8 cellular contexts compared by ENCODE assay signal in genomic region chr17:42421479-42422332, GRCh38. TPM values are rescaled to one million over a fixed set of nuclear protein-coding genes. Genes with fewer than 3 reads are reported as not detected.
DNase-seq lines count a peak whose midpoint lies in the region; ATAC-seq, FAIRE-seq and TF ChIP-seq lines count a peak whose summit lies in the region.

No MANE protein-coding gene starts in this region.

- ATAC-seq in GM21737 (IDR thresholded peaks at IDR 0.05; ENCODE audit: unreplicated experiment) (no peak), HG03521 (IDR thresholded peaks at IDR 0.05; ENCODE audit: unreplicated experiment) (no peak)

- H3K4me3 Mint-ChIP-seq in CD8-positive, alpha-beta memory T cell: peak overlapping the region in 6 of 7 donors; percentile 59 to 82 (median 68)

- no peaks in the 10 kb centered on the region for H3K36me3 ChIP-seq in CD8-positive, alpha-beta memory T cell (ENCODE audit: insufficient read depth, low read length)
- peaks cover 0 to 34% of the 10 kb centered on the region in 2 experiments for H3K36me3 ChIP-seq in SK-N-SH (replicated peaks in 1 of 2; ENCODE audit: control insufficient read depth in 1 of 2, insufficient read depth in 2 of 2, low read length in 1 of 2)
- H3K36me3 ChIP-seq in endothelial cell of umbilical vein (ENCODE audit: control insufficient read depth in 2 of 2, extremely low read depth in 1 of 2, insufficient read depth in 2 of 2, low read length in 2 of 2): no peaks in the 10 kb centered on the region
- no peaks in the 10 kb centered on the region for H3K36me3 ChIP-seq in mucosa of rectum (ENCODE audit: control insufficient read depth in 2 of 2, insufficient read depth in 2 of 2, low read length in 2 of 2)

- peaks cover 39% of the 10 kb centered on the region for H3F3A ChIP-seq in SK-N-SH (replicated peaks; ENCODE audit: insufficient read depth)

- 12% methylated on average over 17 of the region's 61 CpGs for WGBS in SK-N-SH (ENCODE audit: low lambda C conversion rate)

- H3K9me3 ChIP-seq in CD8-positive, alpha-beta memory T cell (ENCODE audit: low read length): no peaks in the 10 kb centered on the region
- H3K9me3 ChIP-seq in SK-N-SH: no peaks in the 10 kb centered on the region
- no peaks in the 10 kb centered on the region for H3K9me3 ChIP-seq in endothelial cell of umbilical vein (replicated peaks; ENCODE audit: control insufficient read depth, insufficient read depth, low read length)
- no peaks in the 10 kb centered on the region for H3K9me3 ChIP-seq in mucosa of rectum (ENCODE audit: control insufficient read depth in 2 of 2, low read length in 2 of 2)

- peaks cover 54% of the 10 kb centered on the region for H4K20me1 ChIP-seq in SK-N-SH (ENCODE audit: insufficient read depth)
- H4K20me1 ChIP-seq in endothelial cell of umbilical vein (replicated peaks; ENCODE audit: control insufficient read depth, extremely low read depth, insufficient read depth, low read length): no peaks in the 10 kb centered on the region

- peaks cover 8% of the 10 kb centered on the region for H3K4me1 ChIP-seq in CD8-positive, alpha-beta memory T cell (ENCODE audit: insufficient read depth, low read length)
- H3K4me1 ChIP-seq in SK-N-SH (ENCODE audit: control insufficient read depth in 1 of 2, insufficient read depth in 2 of 2, low read depth in 1 of 2, low read length in 1 of 2) (peaks cover 4 to 10% of the 10 kb centered on the region in 2 experiments; a peak in 3 of 4 replicates), endothelial cell of umbilical vein (ENCODE audit: control insufficient read depth, extremely low read depth, insufficient read depth, low read length) (peaks cover 38% of the 10 kb centered on the region), mucosa of rectum (ENCODE audit: control insufficient read depth in 2 of 2, insufficient read depth in 2 of 2, low read length in 2 of 2) (peaks cover 8 to 11% of the 10 kb centered on the region in 2 donors)

- H3K36me3 Mint-ChIP-seq in CD8-positive, alpha-beta memory T cell: no peaks in the 10 kb centered on the region

- H3K4me3 ChIP-seq in CD8-positive, alpha-beta memory T cell (ENCODE audit: low read length): no peak overlapping the region
- H3K4me3 ChIP-seq in SK-N-SH (ENCODE audit: low read depth in 2 of 2, low read length in 1 of 2): peak overlapping the region; percentile 66 to 100
- H3K4me3 ChIP-seq in endothelial cell of umbilical vein (replicated peaks in 1 of 3; ENCODE audit: insufficient read depth in 1 of 3, low read depth in 1 of 3, low read length in 3 of 3): peak overlapping the region; percentile 67 to 84 (median 79)
- peak overlapping the region; percentile 72 to 80 for H3K4me3 ChIP-seq in mucosa of rectum (ENCODE audit: low read length in 2 of 2)

- no peak overlapping the region for H3K27ac Mint-ChIP-seq in CD8-positive, alpha-beta memory T cell

- H3K27me3 Mint-ChIP-seq in CD8-positive, alpha-beta memory T cell: peaks cover 23 to 30% of the 10 kb centered on the region in 2 donors

- dilution Hi-C loops in endothelial cell of umbilical vein (cut with MboI; ENCODE audit: extremely low pct_ligation_motif_present, low sequenced_read_pairs): no loop called here

- TF ChIP-seq EP300 in SK-N-SH (IDR thresholded peaks at IDR 0.05; ENCODE audit: borderline replicate concordance in 1 of 2, low read depth in 1 of 2, low read length in 1 of 2): peak in 1 of 2 experiments; percentile 4; a peak in 1 of 4 replicates

- H3K79me2 ChIP-seq in SK-N-SH (ENCODE audit: insufficient read depth) (peaks cover 74% of the 10 kb centered on the region), endothelial cell of umbilical vein (ENCODE audit: control insufficient read depth, insufficient read depth, low read length) (peaks cover 64% of the 10 kb centered on the region)

- no peaks in the 10 kb centered on the region for H3K9me2 ChIP-seq in SK-N-SH

- H3K4me1 Mint-ChIP-seq in CD8-positive, alpha-beta memory T cell: peaks cover 5 to 20% (median 9%) of the 10 kb centered on the region in 3 donors

- peaks cover 13% of the 10 kb centered on the region for H3K27me3 ChIP-seq in CD8-positive, alpha-beta memory T cell (ENCODE audit: insufficient read depth, low read length, poor library complexity, severe bottlenecking)
- H3K27me3 ChIP-seq in SK-N-SH (ENCODE audit: insufficient read depth) (no peaks in the 10 kb centered on the region), endothelial cell of umbilical vein (ENCODE audit: control insufficient read depth in 2 of 2, insufficient read depth in 2 of 2, low read length in 2 of 2) (no peaks in the 10 kb centered on the region), mucosa of rectum (ENCODE audit: control insufficient read depth in 2 of 2, insufficient read depth in 2 of 2, low read length in 2 of 2) (peaks cover 3 to 9% of the 10 kb centered on the region in 2 donors)

- no peak for DNase-seq in CD8-positive, alpha-beta memory T cell
- DNase-seq in SK-N-SH: peak; percentile 61
- peak; percentile 48 for DNase-seq in endothelial cell of umbilical vein (ENCODE audit: low read depth, low spot score)
- DNase-seq in urothelium cell line (ENCODE audit: low spot score): peak; percentile 76
- DNase-seq in NCI-H2227 (lab: John Stamatoyannopoulos, UW; ENCODE audit: unreplicated experiment): no peak

- TSS peak; percentile 16 for BruUV-seq in endothelial cell of umbilical vein (replicated peaks; lab: Mats Ljungman, UMichigan)

- no peak overlapping the region for H3K27ac ChIP-seq in CD8-positive, alpha-beta memory T cell (ENCODE audit: low read depth, low read length)
- peak overlapping the region; percentile 67 to 94; a peak in 3 of 4 replicates for H3K27ac ChIP-seq in SK-N-SH (ENCODE audit: low read depth in 2 of 2, low read length in 1 of 2)
- peak overlapping the region; percentile 80 for H3K27ac ChIP-seq in endothelial cell of umbilical vein (ENCODE audit: insufficient read depth, low read depth, low read length)
- H3K27ac ChIP-seq in mucosa of rectum (ENCODE audit: low read depth in 2 of 2, low read length in 2 of 2): peak overlapping the region; percentile 80 to 89

- peak overlapping the region; percentile 100 for H3K4me2 ChIP-seq in SK-N-SH
- peak overlapping the region; percentile 91 for H3K4me2 ChIP-seq in endothelial cell of umbilical vein (ENCODE audit: insufficient read depth, low read length)

- H2AFZ ChIP-seq in SK-N-SH (ENCODE audit: low read depth) (no peak overlapping the region), endothelial cell of umbilical vein (ENCODE audit: low read depth, low read length) (no peak overlapping the region)

- intact Hi-C loops in endothelial cell of umbilical vein (cut with micrococcal nuclease): loop anchor here (1.0 kb wide), 1 partner anchor 101 kb away; no protein-coding TSS in a partner anchor

- no peaks in the 10 kb centered on the region for H3K9me1 ChIP-seq in endothelial cell of umbilical vein (replicated peaks; ENCODE audit: control insufficient read depth, extremely low read depth, insufficient read depth, low read length)

- CTCF ChIA-PET in CD8-positive, alpha-beta memory T cell (lab: Charles Lee): interaction anchor here (0.9 to 1.9 kb wide), 6 partner anchors 8 to 108 kb away, joined by 3 to 8 read pairs (median 6); no protein-coding TSS in a partner anchor
- CTCF ChIA-PET in SK-N-SH (lab: Yijun Ruan, JAX) (interaction anchor here (1.0 to 3.1 kb wide), 10 partner anchors 10 to 109 kb away, joined by 3 to 19 read pairs (median 6); no protein-coding TSS in a partner anchor), endothelial cell of umbilical vein (lab: Charles Lee) (interaction anchor here (0.8 to 6.9 kb wide), 12 partner anchors 8 to 108 kb away, joined by 3 to 73 read pairs (median 8); partner anchors contain the start of gene STAT3)

- H3K9me3 Mint-ChIP-seq in CD8-positive, alpha-beta memory T cell: no peaks in the 10 kb centered on the region

- POLR2A ChIA-PET in CD8-positive, alpha-beta memory T cell (lab: Charles Lee): no interaction called here
- POLR2A ChIA-PET in SK-N-SH (lab: Yijun Ruan, JAX) (no interaction called here), endothelial cell of umbilical vein (lab: Charles Lee) (interaction anchor here (0.6 to 4.8 kb wide), 6 partner anchors 10 to 106 kb away, joined by 5 to 71 read pairs (median 22); no protein-coding TSS in a partner anchor)

- no peak for FAIRE-seq in endothelial cell of umbilical vein (lab: Jason Lieb, UNC)
- no peak for FAIRE-seq in urothelium cell line (lab: Jason Lieb, UNC)

- TF ChIP-seq POLR2A in endothelial cell of umbilical vein (IDR thresholded peaks at IDR 0.05; ENCODE audit: low read depth, low read length): no peak

- no peak for TF ChIP-seq CTCF in SK-N-SH (IDR thresholded peaks at IDR 0.05)
- no peak for TF ChIP-seq CTCF in endothelial cell of umbilical vein (IDR thresholded peaks at IDR 0.05; ENCODE audit: extremely low read depth in 1 of 2, insufficient read depth in 1 of 2, low read depth in 1 of 2, low read length in 2 of 2)

- H3K9ac ChIP-seq in SK-N-SH (peak overlapping the region; percentile 100), endothelial cell of umbilical vein (replicated peaks; ENCODE audit: extremely low read depth, insufficient read depth, low read length) (peak overlapping the region; percentile 86), mucosa of rectum (ENCODE audit: low read depth in 1 of 2, low read length in 2 of 2) (peak overlapping the region; percentile 60 to 71)

- TF ChIP-seq RAD21 in SK-N-SH (IDR thresholded peaks at IDR 0.05; ENCODE audit: low read length): no peak

RNA-seq across cellular contexts. Expression of gene CAVIN1, which starts 1.4 kb away (rescaled TPM):
- under 1 TPM; 0.18 to 0.22 TPM for total RNA-seq in CD8-positive, alpha-beta memory T cell
- not detected for polyA plus RNA-seq in CD8-positive, alpha-beta memory T cell
- polyA plus RNA-seq in SK-N-SH (2012; rRNA removed) (264 and 290 TPM in 2 replicates), endothelial cell of umbilical vein (292 and 303 TPM in 2 replicates)
- polyA plus RNA-seq in SK-N-SH (2012; cell fraction: cytosol; rRNA removed): 172 and 212 TPM in 2 replicates
- polyA plus RNA-seq in SK-N-SH (2012; cell fraction: nucleus; rRNA removed): 169 and 174 TPM in 2 replicates
- 663 and 684 TPM in 2 replicates for total RNA-seq in endothelial cell of umbilical vein
- polyA plus RNA-seq in endothelial cell of umbilical vein (2011; cell fraction: cytosol; rRNA removed): 292 and 325 TPM in 2 replicates
- polyA plus RNA-seq in endothelial cell of umbilical vein (2011; cell fraction: nucleus; rRNA removed): 136 and 153 TPM in 2 replicates
- 489 and 555 TPM in 2 replicates for polyA plus RNA-seq in endothelial cell of umbilical vein (2012)
- 263 and 271 TPM in 2 replicates for polyA minus RNA-seq in endothelial cell of umbilical vein
- 99.5 TPM for polyA minus RNA-seq in endothelial cell of umbilical vein (2011; cell fraction: cytosol; rRNA and poly(A)+ RNA removed)
- 60.6 and 86.5 TPM in 2 replicates for polyA minus RNA-seq in endothelial cell of umbilical vein (2011; cell fraction: nucleus; rRNA and poly(A)+ RNA removed)

RNA-seq across cellular contexts. Expression of gene STAT3, which starts 33.5 kb away (rescaled TPM):
- 100 to 1,000 TPM; 148 to 155 TPM for total RNA-seq in CD8-positive, alpha-beta memory T cell
- 166 TPM for polyA plus RNA-seq in CD8-positive, alpha-beta memory T cell
- polyA plus RNA-seq in SK-N-SH (2012; rRNA removed) (35.7 and 38.7 TPM in 2 replicates), endothelial cell of umbilical vein (48.2 and 59.1 TPM in 2 replicates)
- polyA plus RNA-seq in SK-N-SH (2012; cell fraction: cytosol; rRNA removed): 25.5 and 29.1 TPM in 2 replicates
- polyA plus RNA-seq in SK-N-SH (2012; cell fraction: nucleus; rRNA removed): 90.7 and 99.3 TPM in 2 replicates
- 108 and 124 TPM in 2 replicates for total RNA-seq in endothelial cell of umbilical vein
- 53.0 and 53.1 TPM in 2 replicates for polyA plus RNA-seq in endothelial cell of umbilical vein (2011; cell fraction: cytosol; rRNA removed)
- polyA plus RNA-seq in endothelial cell of umbilical vein (2011; cell fraction: nucleus; rRNA removed): 102 and 117 TPM in 2 replicates
- polyA plus RNA-seq in endothelial cell of umbilical vein (2012): 74.6 and 78.3 TPM in 2 replicates
- polyA minus RNA-seq in endothelial cell of umbilical vein: 130 and 144 TPM in 2 replicates
- 55.0 TPM for polyA minus RNA-seq in endothelial cell of umbilical vein (2011; cell fraction: cytosol; rRNA and poly(A)+ RNA removed)
- 64.6 and 75.9 TPM in 2 replicates for polyA minus RNA-seq in endothelial cell of umbilical vein (2011; cell fraction: nucleus; rRNA and poly(A)+ RNA removed)

RNA-seq across cellular contexts. Expression of gene ATP6V0A1, which starts 37.0 kb away (rescaled TPM):
- 1 to 10 TPM; 3.0 to 3.6 TPM for total RNA-seq in CD8-positive, alpha-beta memory T cell
- polyA plus RNA-seq in CD8-positive, alpha-beta memory T cell: 5.5 TPM
- polyA plus RNA-seq in SK-N-SH (2012; rRNA removed): 31.7 and 37.1 TPM in 2 replicates
- 19.4 and 24.0 TPM in 2 replicates for polyA plus RNA-seq in SK-N-SH (2012; cell fraction: cytosol; rRNA removed)
- 161 and 199 TPM in 2 replicates for polyA plus RNA-seq in SK-N-SH (2012; cell fraction: nucleus; rRNA removed)
- 36.4 and 37.3 TPM in 2 replicates for total RNA-seq in endothelial cell of umbilical vein
- 49.2 and 55.9 TPM in 2 replicates for polyA plus RNA-seq in endothelial cell of umbilical vein
- polyA plus RNA-seq in endothelial cell of umbilical vein (2011; cell fraction: cytosol; rRNA removed): 23.8 and 26.4 TPM in 2 replicates
- polyA plus RNA-seq in endothelial cell of umbilical vein (2011; cell fraction: nucleus; rRNA removed): 112 and 129 TPM in 2 replicates
- 27.7 and 32.3 TPM in 2 replicates for polyA plus RNA-seq in endothelial cell of umbilical vein (2012)
- 106 and 151 TPM in 2 replicates for polyA minus RNA-seq in endothelial cell of umbilical vein
- polyA minus RNA-seq in endothelial cell of umbilical vein (2011; cell fraction: cytosol; rRNA and poly(A)+ RNA removed): 19.3 TPM
- polyA minus RNA-seq in endothelial cell of umbilical vein (2011; cell fraction: nucleus; rRNA and poly(A)+ RNA removed): 70.8 and 102 TPM in 2 replicates

Comparison
In these comparisons a context has a peak if more than half of its experiments do, and no peak if none do; other contexts are left out.
1. DNase-seq: peak in SK-N-SH (single experiment), endothelial cell of umbilical vein (single experiment) and urothelium cell line (single experiment); none in CD8-positive, alpha-beta memory T cell (0 of 5) and NCI-H2227 (single experiment).
2. RNA of gene CAVIN1, which starts 1.4 kb away (polyA plus RNA-seq): 136 to 555 TPM in endothelial cell of umbilical vein and 169 to 290 TPM in SK-N-SH; not detected in CD8-positive, alpha-beta memory T cell (single experiment); every median in the first group is over 100 times any median in the second.
3. Peak in every context shown above with its lines, with median percentiles within 50 percentile points of each other: H3K9ac ChIP-seq.